8 cellular contexts compared by ENCODE assay signal in genomic region chr3:49805367-49805782, GRCh38. TPM values are rescaled to one million over a fixed set of nuclear protein-coding genes. Genes with fewer than 3 reads are reported as not detected.
DNase-seq lines count a peak whose midpoint lies in the region; ATAC-seq and TF ChIP-seq lines count a peak whose summit lies in the region.

No MANE protein-coding gene starts in this region.

- peaks cover 21% of the 10 kb centered on the region for H3K4me1 ChIP-seq in prostate gland (replicated peaks)

- H3K27ac Mint-ChIP-seq in activated CD4-positive, alpha-beta T cell treated with anti-CD3 and anti-CD28 coated beads, Interleukin-2, amount 10 ng/mL, durations not matched to agents 24 days and 14 days = peak overlapping the region; percentile 45
- H3K27ac Mint-ChIP-seq in T-cell = peak overlapping the region; percentile 81 to 89

- H3K4me3 Mint-ChIP-seq in activated CD4-positive, alpha-beta T cell treated with anti-CD3 and anti-CD28 coated beads, Interleukin-2, amount 10 ng/mL, durations not matched to agents 24 days and 14 days = no peak overlapping the region
- peak overlapping the region in 2 of 3 donors; percentile 15 to 62 for H3K4me3 Mint-ChIP-seq in T-cell

- POLR2A ChIA-PET in T-cell (lab: Charles Lee) = interaction anchor here in 1 of 2 donors (0.5 to 0.6 kb wide), 2 partner anchors 13 to 50 kb away, joined by 3 read pairs; no protein-coding TSS in a partner anchor

- H3K9me3 Mint-ChIP-seq in activated CD4-positive, alpha-beta T cell treated with anti-CD3 and anti-CD28 coated beads, Interleukin-2, amount 10 ng/mL, durations not matched to agents 24 days and 14 days = no peaks in the 10 kb centered on the region
- H3K9me3 Mint-ChIP-seq in T-cell = no peaks in the 10 kb centered on the region

- H3K27me3 ChIP-seq in prostate gland (replicated peaks; ENCODE audit: insufficient read depth) (no peaks in the 10 kb centered on the region), WERI-Rb-1 (ENCODE audit: insufficient read depth, low read depth, severe bottlenecking) (peaks cover 7% of the 10 kb centered on the region)

- H3K27me3 Mint-ChIP-seq in activated CD4-positive, alpha-beta T cell treated with anti-CD3 and anti-CD28 coated beads, Interleukin-2, amount 10 ng/mL, durations not matched to agents 24 days and 14 days = peaks cover 18% of the 10 kb centered on the region
- peaks cover 0 to 8% of the 10 kb centered on the region in 2 donors for H3K27me3 Mint-ChIP-seq in T-cell

- H3K4me3 ChIP-seq in prostate gland (no peak overlapping the region), WERI-Rb-1 (ENCODE audit: low read depth, low read length) (no peak overlapping the region)

- TF ChIP-seq CTCF in prostate gland (IDR thresholded peaks at IDR 0.05) (no peak), WERI-Rb-1 (IDR thresholded peaks at IDR 0.05; ENCODE audit: low read depth, low read length) (no peak)

- H3K9me3 ChIP-seq in prostate gland (no peaks in the 10 kb centered on the region), WERI-Rb-1 (ENCODE audit: severe bottlenecking) (no peaks in the 10 kb centered on the region)

- TF ChIP-seq POLR2A in prostate gland (IDR thresholded peaks at IDR 0.05) = peak; percentile 29

- DNase-seq in activated CD4-positive, alpha-beta T cell treated with anti-CD3 and anti-CD28 coated beads, Interleukin-2, amount 10 ng/mL, durations not matched to agents 24 days and 14 days = no peak
- no peak for DNase-seq in activated CD4-positive, alpha-beta T cell treated with anti-CD3 and anti-CD28 coated beads for 4 hours
- peak in 2 of 34 experiments; percentile 7 to 9 for DNase-seq in T-cell
- DNase-seq in germinal center (ENCODE audit: low spot score) = peak; percentile 78
- peak; percentile 89 for DNase-seq in prostate gland (ENCODE audit: low spot score)
- no peak for DNase-seq in WERI-Rb-1
- DNase-seq in activated CD8-positive, alpha-beta memory T cell treated with anti-CD3 and anti-CD28 coated beads for 24 hours = no peak

- CTCF ChIA-PET in T-cell (lab: Charles Lee) = interaction anchor here (0.6 to 1.7 kb wide), 4 partner anchors 33 to 127 kb away, joined by 3 to 12 read pairs (median 4); no protein-coding TSS in a partner anchor

- H3K27ac ChIP-seq in prostate gland (peak overlapping the region; percentile 85 to 89), WERI-Rb-1 (no peak overlapping the region)

- H3K4me1 Mint-ChIP-seq in activated CD4-positive, alpha-beta T cell treated with anti-CD3 and anti-CD28 coated beads, Interleukin-2, amount 10 ng/mL, durations not matched to agents 24 days and 14 days = peaks cover 40% of the 10 kb centered on the region
- peaks cover 57 to 58% (median 58%) of the 10 kb centered on the region in 3 donors for H3K4me1 Mint-ChIP-seq in T-cell

- H3K36me3 ChIP-seq in prostate gland (no peaks in the 10 kb centered on the region), WERI-Rb-1 (no peaks in the 10 kb centered on the region)

- H3K36me3 Mint-ChIP-seq in activated CD4-positive, alpha-beta T cell treated with anti-CD3 and anti-CD28 coated beads, Interleukin-2, amount 10 ng/mL, durations not matched to agents 24 days and 14 days (ENCODE audit: low read depth) = peaks cover 13% of the 10 kb centered on the region
- peaks cover 6% of the 10 kb centered on the region for H3K36me3 Mint-ChIP-seq in T-cell

- no peak for ATAC-seq in T-cell (replicated peaks in 1 of 4)
- ATAC-seq in HG02981 (IDR thresholded peaks at IDR 0.05; ENCODE audit: unreplicated experiment) = no peak

- intact Hi-C loops in activated CD4-positive, alpha-beta T cell treated with anti-CD3 and anti-CD28 coated beads, Interleukin-2, amount 10 ng/mL, durations not matched to agents 24 days and 14 days (cut with micrococcal nuclease) = no loop called here
- intact Hi-C loops in prostate gland (cut with DNase I) = no loop called here

- 8% methylated on average over 3 of the region's 3 CpGs for WGBS in prostate gland

RNA-seq across cellular contexts. Expression of gene INKA1, which starts 2.3 kb away (rescaled TPM):
- 1.1 and 1.4 TPM in 2 replicates for total RNA-seq in activated CD4-positive, alpha-beta T cell treated with anti-CD3 and anti-CD28 coated beads, Interleukin-2, amount 10 ng/mL, durations not matched to agents 24 days and 14 days
- total RNA-seq in T-cell (1 to 10 TPM in 4 of 5 donors, under 1 TPM in 1; 0.73 to 2.7 (median 1.8) TPM), prostate gland (1 to 10 TPM; 4.0 to 8.1 TPM)

RNA-seq across cellular contexts. Expression of gene CDHR4, which starts 5.7 kb away (rescaled TPM):
- not detected in 2 replicates for total RNA-seq in activated CD4-positive, alpha-beta T cell treated with anti-CD3 and anti-CD28 coated beads, Interleukin-2, amount 10 ng/mL, durations not matched to agents 24 days and 14 days
- total RNA-seq in T-cell (under 1 TPM in 4 of 5 donors, not detected in 1; 0.35 to 0.68 (median 0.36) TPM), prostate gland (not detected)

RNA-seq across cellular contexts. Expression of gene UBA7, which starts 8.4 kb away (rescaled TPM):
- total RNA-seq in activated CD4-positive, alpha-beta T cell treated with anti-CD3 and anti-CD28 coated beads, Interleukin-2, amount 10 ng/mL, durations not matched to agents 24 days and 14 days = 91.7 and 93.6 TPM in 2 replicates
- total RNA-seq in T-cell = 100 to 1,000 TPM; 246 to 299 (median 293) TPM
- 10 to 100 TPM; 50.5 to 96.9 TPM for total RNA-seq in prostate gland

RNA-seq across cellular contexts. Expression of gene IP6K1, which starts 19.0 kb away (rescaled TPM):
- total RNA-seq in activated CD4-positive, alpha-beta T cell treated with anti-CD3 and anti-CD28 coated beads, Interleukin-2, amount 10 ng/mL, durations not matched to agents 24 days and 14 days = 39.6 and 42.2 TPM in 2 replicates
- total RNA-seq in T-cell = 10 to 100 TPM; 31.6 to 62.2 (median 57.0) TPM
- 100 to 1,000 TPM in 1 of 2 donors, 10 to 100 TPM in 1; 46.5 to 119 TPM for total RNA-seq in prostate gland

RNA-seq across cellular contexts. Expression of gene TRAIP, which starts 51.0 kb away (rescaled TPM):
- total RNA-seq in activated CD4-positive, alpha-beta T cell treated with anti-CD3 and anti-CD28 coated beads, Interleukin-2, amount 10 ng/mL, durations not matched to agents 24 days and 14 days = 27.1 and 30.4 TPM in 2 replicates
- total RNA-seq in T-cell = 1 to 10 TPM; 4.0 to 5.7 (median 4.4) TPM
- 1 to 10 TPM; 2.8 to 7.7 TPM for total RNA-seq in prostate gland

Comparison
In these comparisons a context has a peak if more than half of its experiments do, and no peak if none do; other contexts are left out.
1. DNase-seq: peak in germinal center (single experiment) and prostate gland (single experiment); none in activated CD4-positive, alpha-beta T cell treated with anti-CD3 and anti-CD28 coated beads, Interleukin-2, amount 10 ng/mL, durations not matched to agents 24 days and 14 days (single experiment), activated CD4-positive, alpha-beta T cell treated with anti-CD3 and anti-CD28 coated beads for 4 hours (0 of 2), WERI-Rb-1 (single experiment) and activated CD8-positive, alpha-beta memory T cell treated with anti-CD3 and anti-CD28 coated beads for 24 hours (single experiment).